ENCODE assay signal across 1 cellular context in the genomic region with DNA sequence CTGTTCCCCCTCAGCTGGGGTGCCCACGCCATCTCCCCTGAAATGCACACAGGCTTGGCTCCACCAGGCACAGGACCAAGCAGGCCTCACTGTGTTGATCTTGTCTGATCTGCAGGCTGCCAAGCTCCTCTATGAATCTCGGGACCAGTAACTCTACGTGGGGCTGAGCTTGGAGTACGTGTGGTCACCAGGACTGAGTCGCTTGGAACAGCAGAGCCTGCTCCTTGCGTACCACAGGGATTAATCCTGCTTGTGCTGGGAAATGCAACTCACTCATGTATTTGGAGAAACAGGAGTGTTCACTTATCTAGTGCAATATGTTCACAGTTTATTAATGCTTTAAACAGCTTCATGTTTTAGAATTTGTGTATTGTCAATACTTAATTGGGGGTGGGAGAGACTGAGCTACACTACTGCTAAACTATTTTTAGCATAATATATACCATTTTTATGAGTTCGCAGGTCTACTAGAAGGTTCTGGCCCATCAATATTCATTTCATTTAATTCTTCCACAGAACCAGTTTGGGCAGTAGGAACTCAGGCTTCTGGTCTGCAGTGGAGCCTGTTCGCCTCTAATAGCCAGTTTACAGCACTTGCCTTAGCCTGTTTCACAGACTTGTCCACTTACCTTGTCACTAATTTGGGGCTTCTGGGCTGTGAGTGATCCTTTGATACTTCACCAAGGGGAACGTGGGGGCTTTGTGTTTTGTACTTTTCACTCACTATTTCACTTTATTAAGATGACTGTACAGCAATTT.
TF ChIP-seq lines count a peak whose summit lies in the region.

No MANE protein-coding gene starts in this region.

TF ChIP-seq in WTC11, 78 proteins besides CTCF, POLR2A, EP300 and RAD21 (continued from another document):
- TF ChIP-seq, protein P1, sequence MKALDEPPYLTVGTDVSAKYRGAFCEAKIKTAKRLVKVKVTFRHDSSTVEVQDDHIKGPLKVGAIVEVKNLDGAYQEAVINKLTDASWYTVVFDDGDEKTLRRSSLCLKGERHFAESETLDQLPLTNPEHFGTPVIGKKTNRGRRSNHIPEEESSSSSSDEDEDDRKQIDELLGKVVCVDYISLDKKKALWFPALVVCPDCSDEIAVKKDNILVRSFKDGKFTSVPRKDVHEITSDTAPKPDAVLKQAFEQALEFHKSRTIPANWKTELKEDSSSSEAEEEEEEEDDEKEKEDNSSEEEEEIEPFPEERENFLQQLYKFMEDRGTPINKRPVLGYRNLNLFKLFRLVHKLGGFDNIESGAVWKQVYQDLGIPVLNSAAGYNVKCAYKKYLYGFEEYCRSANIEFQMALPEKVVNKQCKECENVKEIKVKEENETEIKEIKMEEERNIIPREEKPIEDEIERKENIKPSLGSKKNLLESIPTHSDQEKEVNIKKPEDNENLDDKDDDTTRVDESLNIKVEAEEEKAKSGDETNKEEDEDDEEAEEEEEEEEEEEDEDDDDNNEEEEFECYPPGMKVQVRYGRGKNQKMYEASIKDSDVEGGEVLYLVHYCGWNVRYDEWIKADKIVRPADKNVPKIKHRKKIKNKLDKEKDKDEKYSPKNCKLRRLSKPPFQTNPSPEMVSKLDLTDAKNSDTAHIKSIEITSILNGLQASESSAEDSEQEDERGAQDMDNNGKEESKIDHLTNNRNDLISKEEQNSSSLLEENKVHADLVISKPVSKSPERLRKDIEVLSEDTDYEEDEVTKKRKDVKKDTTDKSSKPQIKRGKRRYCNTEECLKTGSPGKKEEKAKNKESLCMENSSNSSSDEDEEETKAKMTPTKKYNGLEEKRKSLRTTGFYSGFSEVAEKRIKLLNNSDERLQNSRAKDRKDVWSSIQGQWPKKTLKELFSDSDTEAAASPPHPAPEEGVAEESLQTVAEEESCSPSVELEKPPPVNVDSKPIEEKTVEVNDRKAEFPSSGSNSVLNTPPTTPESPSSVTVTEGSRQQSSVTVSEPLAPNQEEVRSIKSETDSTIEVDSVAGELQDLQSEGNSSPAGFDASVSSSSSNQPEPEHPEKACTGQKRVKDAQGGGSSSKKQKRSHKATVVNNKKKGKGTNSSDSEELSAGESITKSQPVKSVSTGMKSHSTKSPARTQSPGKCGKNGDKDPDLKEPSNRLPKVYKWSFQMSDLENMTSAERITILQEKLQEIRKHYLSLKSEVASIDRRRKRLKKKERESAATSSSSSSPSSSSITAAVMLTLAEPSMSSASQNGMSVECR (CRISPR knock-in tag; IDR thresholded peaks at IDR 0.05; ENCODE audit: borderline replicate concordance) = no peak
